1 cellular context compared by ENCODE assay signal in genomic region chr2:100056478-100056877, GRCh38.
TF ChIP-seq lines count a peak whose summit lies in the region.

No MANE protein-coding gene starts in this region.

TF ChIP-seq in HEK293, 187 proteins besides CTCF, POLR2A, EP300 and RAD21 (continued from another document):
- TF ChIP-seq PRDM6 (tag by site-specific recombination; IDR thresholded peaks at IDR 0.05) (0 out of 2 replicates have a peak, but pooled peaks have one; percentile 9), FEZF1 (tag by site-specific recombination; IDR thresholded peaks at IDR 0.05) (peak; percentile 30; the same call in 1 of the 2 replicates)
